1 cellular context compared by ENCODE assay signal in genomic region chr2:78541451-78542267, GRCh38.
A peak's percentile ranks its signal among the peaks of the same experiment; 100 is the strongest.
TF ChIP-seq lines count a peak whose summit lies in the region.

No MANE protein-coding gene starts in this region.

TF ChIP-seq in HepG2, 621 proteins besides CTCF, POLR2A, EP300 and RAD21 (continued from another document and continues in another):
- TF ChIP-seq, protein P1, sequence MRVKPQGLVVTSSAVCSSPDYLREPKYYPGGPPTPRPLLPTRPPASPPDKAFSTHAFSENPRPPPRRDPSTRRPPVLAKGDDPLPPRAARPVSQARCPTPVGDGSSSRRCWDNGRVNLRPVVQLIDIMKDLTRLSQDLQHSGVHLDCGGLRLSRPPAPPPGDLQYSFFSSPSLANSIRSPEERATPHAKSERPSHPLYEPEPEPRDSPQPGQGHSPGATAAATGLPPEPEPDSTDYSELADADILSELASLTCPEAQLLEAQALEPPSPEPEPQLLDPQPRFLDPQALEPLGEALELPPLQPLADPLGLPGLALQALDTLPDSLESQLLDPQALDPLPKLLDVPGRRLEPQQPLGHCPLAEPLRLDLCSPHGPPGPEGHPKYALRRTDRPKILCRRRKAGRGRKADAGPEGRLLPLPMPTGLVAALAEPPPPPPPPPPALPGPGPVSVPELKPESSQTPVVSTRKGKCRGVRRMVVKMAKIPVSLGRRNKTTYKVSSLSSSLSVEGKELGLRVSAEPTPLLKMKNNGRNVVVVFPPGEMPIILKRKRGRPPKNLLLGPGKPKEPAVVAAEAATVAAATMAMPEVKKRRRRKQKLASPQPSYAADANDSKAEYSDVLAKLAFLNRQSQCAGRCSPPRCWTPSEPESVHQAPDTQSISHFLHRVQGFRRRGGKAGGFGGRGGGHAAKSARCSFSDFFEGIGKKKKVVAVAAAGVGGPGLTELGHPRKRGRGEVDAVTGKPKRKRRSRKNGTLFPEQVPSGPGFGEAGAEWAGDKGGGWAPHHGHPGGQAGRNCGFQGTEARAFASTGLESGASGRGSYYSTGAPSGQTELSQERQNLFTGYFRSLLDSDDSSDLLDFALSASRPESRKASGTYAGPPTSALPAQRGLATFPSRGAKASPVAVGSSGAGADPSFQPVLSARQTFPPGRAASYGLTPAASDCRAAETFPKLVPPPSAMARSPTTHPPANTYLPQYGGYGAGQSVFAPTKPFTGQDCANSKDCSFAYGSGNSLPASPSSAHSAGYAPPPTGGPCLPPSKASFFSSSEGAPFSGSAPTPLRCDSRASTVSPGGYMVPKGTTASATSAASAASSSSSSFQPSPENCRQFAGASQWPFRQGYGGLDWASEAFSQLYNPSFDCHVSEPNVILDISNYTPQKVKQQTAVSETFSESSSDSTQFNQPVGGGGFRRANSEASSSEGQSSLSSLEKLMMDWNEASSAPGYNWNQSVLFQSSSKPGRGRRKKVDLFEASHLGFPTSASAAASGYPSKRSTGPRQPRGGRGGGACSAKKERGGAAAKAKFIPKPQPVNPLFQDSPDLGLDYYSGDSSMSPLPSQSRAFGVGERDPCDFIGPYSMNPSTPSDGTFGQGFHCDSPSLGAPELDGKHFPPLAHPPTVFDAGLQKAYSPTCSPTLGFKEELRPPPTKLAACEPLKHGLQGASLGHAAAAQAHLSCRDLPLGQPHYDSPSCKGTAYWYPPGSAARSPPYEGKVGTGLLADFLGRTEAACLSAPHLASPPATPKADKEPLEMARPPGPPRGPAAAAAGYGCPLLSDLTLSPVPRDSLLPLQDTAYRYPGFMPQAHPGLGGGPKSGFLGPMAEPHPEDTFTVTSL (CRISPR knock-in tag; IDR thresholded peaks at IDR 0.05; ENCODE audit: borderline replicate concordance) = peak; percentile 70; the same call in 1 of the 2 replicates
- peak; percentile 62; the same call in 1 of the 2 replicates for TF ChIP-seq CBX5 (CRISPR knock-in tag; IDR thresholded peaks at IDR 0.05; ENCODE audit: borderline replicate concordance)
- TF ChIP-seq THRA (CRISPR knock-in tag; IDR thresholded peaks at IDR 0.05; ENCODE audit: borderline replicate concordance) = 0 out of 2 replicates have a peak, but pooled peaks have one; percentile 43
- TF ChIP-seq HIC2 (CRISPR knock-in tag; IDR thresholded peaks at IDR 0.05; ENCODE audit: low read depth) = no peak
- peak; percentile 78 for TF ChIP-seq ZFP82 (CRISPR knock-in tag; IDR thresholded peaks at IDR 0.05; ENCODE audit: borderline replicate concordance)
- TF ChIP-seq ZNF354B (CRISPR knock-in tag; IDR thresholded peaks at IDR 0.05) = no peak
- TF ChIP-seq, protein P2, sequence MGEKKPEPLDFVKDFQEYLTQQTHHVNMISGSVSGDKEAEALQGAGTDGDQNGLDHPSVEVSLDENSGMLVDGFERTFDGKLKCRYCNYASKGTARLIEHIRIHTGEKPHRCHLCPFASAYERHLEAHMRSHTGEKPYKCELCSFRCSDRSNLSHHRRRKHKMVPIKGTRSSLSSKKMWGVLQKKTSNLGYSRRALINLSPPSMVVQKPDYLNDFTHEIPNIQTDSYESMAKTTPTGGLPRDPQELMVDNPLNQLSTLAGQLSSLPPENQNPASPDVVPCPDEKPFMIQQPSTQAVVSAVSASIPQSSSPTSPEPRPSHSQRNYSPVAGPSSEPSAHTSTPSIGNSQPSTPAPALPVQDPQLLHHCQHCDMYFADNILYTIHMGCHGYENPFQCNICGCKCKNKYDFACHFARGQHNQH (CRISPR knock-in tag; IDR thresholded peaks at IDR 0.05) = peak; percentile 91
- peak; percentile 82 for TF ChIP-seq ZNF792 (CRISPR knock-in tag; IDR thresholded peaks at IDR 0.05)
- TF ChIP-seq PCBP2 (optimal IDR thresholded peaks at IDR 0.05; ENCODE audit: low read depth, low read length, poor library complexity, severe bottlenecking) = no peak
- 0 out of 2 replicates have a peak, but pooled peaks have one; percentile 6 for TF ChIP-seq ZBTB1 (CRISPR knock-in tag; IDR thresholded peaks at IDR 0.05; ENCODE audit: borderline replicate concordance)
- 0 out of 2 replicates have a peak, but pooled peaks have one; percentile 57 for TF ChIP-seq ZNF253 (CRISPR knock-in tag; IDR thresholded peaks at IDR 0.05; ENCODE audit: borderline replicate concordance)
- peak; percentile 82 for TF ChIP-seq FOSL1 (CRISPR knock-in tag; IDR thresholded peaks at IDR 0.05; ENCODE audit: borderline replicate concordance)
- TF ChIP-seq, protein P3, sequence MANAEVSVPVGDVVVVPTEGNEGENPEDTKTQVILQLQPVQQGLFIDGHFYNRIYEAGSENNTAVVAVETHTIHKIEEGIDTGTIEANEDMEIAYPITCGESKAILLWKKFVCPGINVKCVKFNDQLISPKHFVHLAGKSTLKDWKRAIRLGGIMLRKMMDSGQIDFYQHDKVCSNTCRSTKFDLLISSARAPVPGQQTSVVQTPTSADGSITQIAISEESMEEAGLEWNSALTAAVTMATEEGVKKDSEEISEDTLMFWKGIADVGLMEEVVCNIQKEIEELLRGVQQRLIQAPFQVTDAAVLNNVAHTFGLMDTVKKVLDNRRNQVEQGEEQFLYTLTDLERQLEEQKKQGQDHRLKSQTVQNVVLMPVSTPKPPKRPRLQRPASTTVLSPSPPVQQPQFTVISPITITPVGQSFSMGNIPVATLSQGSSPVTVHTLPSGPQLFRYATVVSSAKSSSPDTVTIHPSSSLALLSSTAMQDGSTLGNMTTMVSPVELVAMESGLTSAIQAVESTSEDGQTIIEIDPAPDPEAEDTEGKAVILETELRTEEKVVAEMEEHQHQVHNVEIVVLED (CRISPR knock-in tag; IDR thresholded peaks at IDR 0.05; ENCODE audit: borderline replicate concordance) = no peak; the same call in none of the 2 replicates
- no peak for TF ChIP-seq MBNL3 (CRISPR knock-in tag; conservative IDR thresholded peaks at IDR 0.05)
- no peak for TF ChIP-seq CENPT (CRISPR knock-in tag; IDR thresholded peaks at IDR 0.05; ENCODE audit: low read depth)
- 0 out of 2 replicates have a peak, but pooled peaks have one; percentile 57 for TF ChIP-seq ZNF740 (CRISPR knock-in tag; IDR thresholded peaks at IDR 0.05)
- TF ChIP-seq, protein P4, sequence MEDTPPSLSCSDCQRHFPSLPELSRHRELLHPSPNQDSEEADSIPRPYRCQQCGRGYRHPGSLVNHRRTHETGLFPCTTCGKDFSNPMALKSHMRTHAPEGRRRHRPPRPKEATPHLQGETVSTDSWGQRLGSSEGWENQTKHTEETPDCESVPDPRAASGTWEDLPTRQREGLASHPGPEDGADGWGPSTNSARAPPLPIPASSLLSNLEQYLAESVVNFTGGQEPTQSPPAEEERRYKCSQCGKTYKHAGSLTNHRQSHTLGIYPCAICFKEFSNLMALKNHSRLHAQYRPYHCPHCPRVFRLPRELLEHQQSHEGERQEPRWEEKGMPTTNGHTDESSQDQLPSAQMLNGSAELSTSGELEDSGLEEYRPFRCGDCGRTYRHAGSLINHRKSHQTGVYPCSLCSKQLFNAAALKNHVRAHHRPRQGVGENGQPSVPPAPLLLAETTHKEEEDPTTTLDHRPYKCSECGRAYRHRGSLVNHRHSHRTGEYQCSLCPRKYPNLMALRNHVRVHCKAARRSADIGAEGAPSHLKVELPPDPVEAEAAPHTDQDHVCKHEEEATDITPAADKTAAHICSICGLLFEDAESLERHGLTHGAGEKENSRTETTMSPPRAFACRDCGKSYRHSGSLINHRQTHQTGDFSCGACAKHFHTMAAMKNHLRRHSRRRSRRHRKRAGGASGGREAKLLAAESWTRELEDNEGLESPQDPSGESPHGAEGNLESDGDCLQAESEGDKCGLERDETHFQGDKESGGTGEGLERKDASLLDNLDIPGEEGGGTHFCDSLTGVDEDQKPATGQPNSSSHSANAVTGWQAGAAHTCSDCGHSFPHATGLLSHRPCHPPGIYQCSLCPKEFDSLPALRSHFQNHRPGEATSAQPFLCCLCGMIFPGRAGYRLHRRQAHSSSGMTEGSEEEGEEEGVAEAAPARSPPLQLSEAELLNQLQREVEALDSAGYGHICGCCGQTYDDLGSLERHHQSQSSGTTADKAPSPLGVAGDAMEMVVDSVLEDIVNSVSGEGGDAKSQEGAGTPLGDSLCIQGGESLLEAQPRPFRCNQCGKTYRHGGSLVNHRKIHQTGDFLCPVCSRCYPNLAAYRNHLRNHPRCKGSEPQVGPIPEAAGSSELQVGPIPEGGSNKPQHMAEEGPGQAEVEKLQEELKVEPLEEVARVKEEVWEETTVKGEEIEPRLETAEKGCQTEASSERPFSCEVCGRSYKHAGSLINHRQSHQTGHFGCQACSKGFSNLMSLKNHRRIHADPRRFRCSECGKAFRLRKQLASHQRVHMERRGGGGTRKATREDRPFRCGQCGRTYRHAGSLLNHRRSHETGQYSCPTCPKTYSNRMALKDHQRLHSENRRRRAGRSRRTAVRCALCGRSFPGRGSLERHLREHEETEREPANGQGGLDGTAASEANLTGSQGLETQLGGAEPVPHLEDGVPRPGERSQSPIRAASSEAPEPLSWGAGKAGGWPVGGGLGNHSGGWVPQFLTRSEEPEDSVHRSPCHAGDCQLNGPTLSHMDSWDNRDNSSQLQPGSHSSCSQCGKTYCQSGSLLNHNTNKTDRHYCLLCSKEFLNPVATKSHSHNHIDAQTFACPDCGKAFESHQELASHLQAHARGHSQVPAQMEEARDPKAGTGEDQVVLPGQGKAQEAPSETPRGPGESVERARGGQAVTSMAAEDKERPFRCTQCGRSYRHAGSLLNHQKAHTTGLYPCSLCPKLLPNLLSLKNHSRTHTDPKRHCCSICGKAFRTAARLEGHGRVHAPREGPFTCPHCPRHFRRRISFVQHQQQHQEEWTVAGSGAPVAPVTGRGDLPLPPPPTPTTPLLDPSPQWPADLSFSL (CRISPR knock-in tag; IDR thresholded peaks at IDR 0.05) = no peak
- TF ChIP-seq ZNF574 (CRISPR knock-in tag; IDR thresholded peaks at IDR 0.05) = peak; percentile 99
- TF ChIP-seq, protein P5, sequence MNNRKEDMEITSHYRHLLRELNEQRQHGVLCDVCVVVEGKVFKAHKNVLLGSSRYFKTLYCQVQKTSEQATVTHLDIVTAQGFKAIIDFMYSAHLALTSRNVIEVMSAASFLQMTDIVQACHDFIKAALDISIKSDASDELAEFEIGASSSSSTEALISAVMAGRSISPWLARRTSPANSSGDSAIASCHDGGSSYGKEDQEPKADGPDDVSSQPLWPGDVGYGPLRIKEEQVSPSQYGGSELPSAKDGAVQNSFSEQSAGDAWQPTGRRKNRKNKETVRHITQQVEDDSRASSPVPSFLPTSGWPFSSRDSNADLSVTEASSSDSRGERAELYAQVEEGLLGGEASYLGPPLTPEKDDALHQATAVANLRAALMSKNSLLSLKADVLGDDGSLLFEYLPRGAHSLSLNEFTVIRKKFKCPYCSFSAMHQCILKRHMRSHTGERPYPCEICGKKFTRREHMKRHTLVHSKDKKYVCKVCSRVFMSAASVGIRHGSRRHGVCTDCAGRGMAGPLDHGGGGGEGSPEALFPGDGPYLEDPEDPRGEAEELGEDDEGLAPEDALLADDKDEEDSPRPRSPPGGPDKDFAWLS (CRISPR knock-in tag; IDR thresholded peaks at IDR 0.05; ENCODE audit: borderline replicate concordance) = no peak
- peak; percentile 56 for TF ChIP-seq BCL3 (CRISPR knock-in tag; IDR thresholded peaks at IDR 0.05)
- no peak for TF ChIP-seq DPF2 (CRISPR knock-in tag; IDR thresholded peaks at IDR 0.05; ENCODE audit: borderline replicate concordance, low read depth)
